Comparison of ENCODE assay signal across 29 cellular contexts in the genomic region with DNA sequence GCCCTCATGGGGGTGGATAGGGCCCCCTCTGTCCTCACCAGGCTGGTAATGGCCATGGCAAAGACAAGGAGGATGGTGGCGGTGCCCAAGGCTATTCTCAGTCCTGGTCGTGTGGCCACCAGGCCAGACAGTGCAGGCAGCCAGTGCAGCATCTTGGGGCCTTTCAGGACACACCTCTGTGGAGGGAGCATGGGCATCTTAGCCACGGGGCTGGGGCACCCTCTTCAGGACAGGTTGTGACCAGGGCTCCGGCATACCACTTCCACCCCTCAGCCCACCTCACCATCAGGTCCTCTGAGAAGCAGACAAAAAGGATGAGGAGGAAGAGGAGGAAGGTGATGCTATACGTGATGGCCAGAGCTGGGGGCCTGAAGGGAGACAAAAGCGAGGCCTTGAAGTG. TPM values are rescaled to one million over a fixed set of nuclear protein-coding genes. Genes with fewer than 3 reads are reported as not detected.
"Had no signal": no experiment of that assay in that cellular context is flagged by ENCODE, and none has a peak within 500 bp of the region (broad histone marks: within the 10 kb centered on the region; RNA-seq: fewer than 3 reads in every experiment).

No MANE protein-coding gene starts in this region.

- H3K27ac ChIP-seq: ascending aorta, cardiac muscle cell, esophagus muscularis mucosa, foreskin keratinocyte, heart left ventricle, right atrium auricular region, suprapubic skin, tibial artery had no signal

- DNase-seq: activated CD4-positive, alpha-beta memory T cell treated with anti-CD3 and anti-CD28 coated beads for 36 hours; activated CD4-positive, alpha-beta T cell treated with anti-CD3 and anti-CD28 coated beads for 48 hours; activated CD4-positive, CD25-positive, alpha-beta regulatory T cell; activated CD8-positive, alpha-beta memory T cell treated with anti-CD3 and anti-CD28 coated beads, Interleukin-2, amount 50 U/mL, for 4 hours; activated gamma-delta T cell; activated naive CD4-positive, alpha-beta T cell treated with anti-CD3 and anti-CD28 coated beads, Interleukin-2, amount 10 ng/mL, durations not matched to agents 7 days and 5 days; activated naive CD8-positive, alpha-beta T cell treated with anti-CD3 and anti-CD28 coated beads, Interleukin-2, amount 10 ng/mL, durations not matched to agents 7 days and 5 days; activated T-cell treated with anti-CD3 and anti-CD28 coated beads, Interleukin-2, amount 50 U/mL, for 1 hour; cortex of kidney; endodermal cell; foreskin keratinocyte; heart left ventricle; kidney glomerular epithelial cell; occipital lobe; stimulated activated CD4-positive, alpha-beta T cell treated with anti-CD3 and anti-CD28 coated beads, Interleukin-15, amount 100 ng/mL, for 24 hours; stimulated activated CD4-positive, alpha-beta T cell treated with anti-CD3 and anti-CD28 coated beads, Interleukin-2, amount 100 ng/mL, for 24 hours; stimulated activated naive CD4-positive, alpha-beta T cell; T-helper 1 cell; tibial artery had no signal

- H3K4me3 ChIP-seq: ascending aorta, cardiac muscle cell, esophagus muscularis mucosa, heart left ventricle, lung, right atrium auricular region, suprapubic skin, tibial artery had no signal

- H3K4me1 Mint-ChIP-seq: brain had no signal

- H3K27ac Mint-ChIP-seq: activated CD4-positive, alpha-beta memory T cell treated with anti-CD3 and anti-CD28 coated beads for 36 hours; activated naive CD4-positive, alpha-beta T cell treated with anti-CD3 and anti-CD28 coated beads, Interleukin-2, amount 10 ng/mL, durations not matched to agents 7 days and 5 days; activated naive CD8-positive, alpha-beta T cell treated with anti-CD3 and anti-CD28 coated beads, Interleukin-2, amount 10 ng/mL, durations not matched to agents 7 days and 5 days; brain; endodermal cell had no signal

- ATAC-seq: heart left ventricle, left lobe of liver had no signal

- H3K9me3 ChIP-seq: ascending aorta, esophagus muscularis mucosa, heart left ventricle, right atrium auricular region, suprapubic skin, tibial artery had no signal

- H3K4me3 Mint-ChIP-seq: activated CD4-positive, alpha-beta memory T cell treated with anti-CD3 and anti-CD28 coated beads for 36 hours; activated naive CD4-positive, alpha-beta T cell treated with anti-CD3 and anti-CD28 coated beads, Interleukin-2, amount 10 ng/mL, durations not matched to agents 7 days and 5 days; activated naive CD8-positive, alpha-beta T cell treated with anti-CD3 and anti-CD28 coated beads, Interleukin-2, amount 10 ng/mL, durations not matched to agents 7 days and 5 days; brain; endodermal cell had no signal

- H3K36me3 Mint-ChIP-seq: activated CD4-positive, alpha-beta memory T cell treated with anti-CD3 and anti-CD28 coated beads for 36 hours; activated naive CD4-positive, alpha-beta T cell treated with anti-CD3 and anti-CD28 coated beads, Interleukin-2, amount 10 ng/mL, durations not matched to agents 7 days and 5 days; activated naive CD8-positive, alpha-beta T cell treated with anti-CD3 and anti-CD28 coated beads, Interleukin-2, amount 10 ng/mL, durations not matched to agents 7 days and 5 days; brain had no signal

- H3K27me3 ChIP-seq: ascending aorta, cardiac muscle cell, right atrium auricular region, suprapubic skin had no signal

- H3K36me3 ChIP-seq: ascending aorta, cardiac muscle cell, right atrium auricular region, suprapubic skin, tibial artery had no signal

- H3K4me1 ChIP-seq: ascending aorta, foreskin keratinocyte, right atrium auricular region, tibial artery had no signal

- H3K9me3 Mint-ChIP-seq: activated CD4-positive, alpha-beta memory T cell treated with anti-CD3 and anti-CD28 coated beads for 36 hours; activated naive CD4-positive, alpha-beta T cell treated with anti-CD3 and anti-CD28 coated beads, Interleukin-2, amount 10 ng/mL, durations not matched to agents 7 days and 5 days; activated naive CD8-positive, alpha-beta T cell treated with anti-CD3 and anti-CD28 coated beads, Interleukin-2, amount 10 ng/mL, durations not matched to agents 7 days and 5 days; endodermal cell had no signal

RNA-seq across cellular contexts. Expression of a gene that starts 10.8 kb away (rescaled TPM):
- total RNA-seq: endodermal cell had no signal
- polyA plus RNA-seq: cardiac muscle cell, neural cell had no signal

RNA-seq across cellular contexts. Expression of a gene that starts 15.8 kb away (rescaled TPM):
- total RNA-seq: endodermal cell had no signal
- polyA plus RNA-seq: cardiac muscle cell, neural cell had no signal

RNA-seq across cellular contexts. Expression of a gene that starts 16.2 kb away (rescaled TPM):
- total RNA-seq: cardiac muscle cell, chondrocyte had no signal
- polyA plus RNA-seq: cardiac muscle cell, neural cell had no signal
